Comparison of ENCODE assay signal across 22 cellular contexts in the genomic region with DNA sequence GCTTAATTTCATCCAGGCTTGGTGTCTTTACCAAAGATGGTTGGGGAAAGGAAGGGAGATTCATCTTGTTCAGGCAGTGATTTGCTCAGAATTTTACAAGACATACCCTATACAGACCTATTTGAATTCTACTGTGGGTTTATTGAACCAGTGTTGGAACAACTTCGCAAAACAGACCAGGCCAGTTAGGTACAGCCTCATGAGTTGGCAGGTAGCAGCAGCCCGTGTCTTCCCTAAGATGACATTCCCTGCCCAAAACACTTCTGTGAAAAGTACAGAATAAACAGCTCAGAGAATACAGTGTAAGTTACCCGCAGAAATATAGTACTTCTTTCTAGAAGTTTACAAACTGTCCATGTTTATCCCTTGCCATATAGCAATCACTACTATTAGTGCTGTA.
DNase-seq lines count a peak whose midpoint lies in the region; ATAC-seq, FAIRE-seq and TF ChIP-seq lines count a peak whose summit lies in the region.
"Had no signal": no experiment of that assay in that cellular context is flagged by ENCODE, and none has a peak within 500 bp of the region (broad histone marks: within the 10 kb centered on the region; RNA-seq: fewer than 3 reads in every experiment).

No MANE protein-coding gene starts in this region.

- H3K27me3 ChIP-seq in ACC112 (ENCODE audit: insufficient read depth, low read length) (no peaks in the 10 kb centered on the region), sigmoid colon (no peaks in the 10 kb centered on the region)
- H3K27me3 ChIP-seq: breast epithelium, suprapubic skin had no signal

- intact Hi-C loops in sigmoid colon (cut with DNase I), result loop anchor here (5.0 kb wide), 1 partner anchor 120 kb away; a partner anchor contains a TSS

- no peak for ATAC-seq in A549
- no peak for ATAC-seq in omental fat pad (ENCODE audit: low FRiP score)
- ATAC-seq in natural killer cell treated with Interleukin-12 subunit alpha and Interleukin-12 subunit beta and Interleukin-15 and Interleukin-18, amount 100 ng/mL, for 72 hours, result no peak
- ATAC-seq in HG03520 (IDR thresholded peaks at IDR 0.05; ENCODE audit: unreplicated experiment), result no peak
- ATAC-seq: GM12878, natural killer cell had no signal

- H3K79me2 ChIP-seq in ACC112 (ENCODE audit: control insufficient read depth, insufficient read depth, low read length, unreplicated experiment), result peaks cover 3% of the 10 kb centered on the region

- TF ChIP-seq EP300 in A549 (IDR thresholded peaks at IDR 0.05) (no peak), sigmoid colon (IDR thresholded peaks at IDR 0.05) (no peak)

- no peak for TF ChIP-seq RAD21 in A549 (conservative IDR thresholded peaks at IDR 0.05 in 1 of 2, IDR thresholded peaks at IDR 0.05 in 1 of 2)

- peaks cover 40% of the 10 kb centered on the region for H3K36me3 ChIP-seq in ACC112 (ENCODE audit: insufficient read depth, low read length)
- H3K36me3 ChIP-seq in sigmoid colon, result peaks cover 5 to 83% (median 19%) of the 10 kb centered on the region in 4 donors
- H3K36me3 ChIP-seq: breast epithelium had no signal

- FAIRE-seq in A549 (lab: Jason Lieb, UNC), result no peak
- FAIRE-seq: GM12878, TTC549 had no signal

- peak overlapping the region; percentile 55; the same call in 2 of the 3 replicates for H3K4me2 ChIP-seq in A549
- H3K4me2 ChIP-seq: KMS-11 had no signal

- no peak for TF ChIP-seq POLR2A in A549 (IDR thresholded peaks at IDR 0.05; ENCODE audit: low read length)
- TF ChIP-seq POLR2A in sigmoid colon (IDR thresholded peaks at IDR 0.05), result no peak

- DNase-seq in A549 (ENCODE audit: low read depth in 1 of 2, low spot score in 1 of 2), result no peak
- no peak for DNase-seq in chondrocyte (ENCODE audit: low spot score)
- no peak for DNase-seq in sigmoid colon
- no peak for DNase-seq in omental fat pad (ENCODE audit: low spot score)
- DNase-seq in natural killer cell treated with Interleukin-12 subunit alpha and Interleukin-12 subunit beta and Interleukin-15 and Interleukin-18, amount 100 ng/mL, for 72 hours (ENCODE audit: low spot score), result no peak
- DNase-seq: activated CD4-positive, alpha-beta T cell treated with anti-CD3 and anti-CD28 coated beads for 1 hour; activated CD8-positive, alpha-beta memory T cell treated with anti-CD3 and anti-CD28 coated beads for 24 hours; activated T-cell treated with anti-CD3 and anti-CD28 coated beads, Interleukin-2, amount 50 U/mL, for 24 hours; dermis blood vessel endothelial cell; MV-4-11; natural killer cell; OCI-M1; posterior cingulate gyrus; SW 1271 had no signal

- POLR2A ChIA-PET in A549 (lab: Yijun Ruan, JAX), result no interaction called here

- peak overlapping the region; percentile 89 for H3K27ac Mint-ChIP-seq in chondrocyte (ENCODE audit: unreplicated experiment)
- peak overlapping the region in 1 of 2 donors; percentile 66 for H3K27ac Mint-ChIP-seq in natural killer cell treated with Interleukin-12 subunit alpha and Interleukin-12 subunit beta and Interleukin-15 and Interleukin-18, amount 100 ng/mL, for 72 hours

- H3K4me3 Mint-ChIP-seq in chondrocyte (ENCODE audit: unreplicated experiment), result no peak overlapping the region
- no peak overlapping the region for H3K4me3 Mint-ChIP-seq in natural killer cell treated with Interleukin-12 subunit alpha and Interleukin-12 subunit beta and Interleukin-15 and Interleukin-18, amount 100 ng/mL, for 72 hours
- H3K4me3 Mint-ChIP-seq: activated T-cell treated with anti-CD3 and anti-CD28 coated beads, Interleukin-2, amount 50 U/mL, for 24 hours; natural killer cell had no signal

- peaks cover 17% of the 10 kb centered on the region for H3K36me3 Mint-ChIP-seq in chondrocyte (ENCODE audit: low read depth)
- peaks cover 23% of the 10 kb centered on the region for H3K36me3 Mint-ChIP-seq in natural killer cell treated with Interleukin-12 subunit alpha and Interleukin-12 subunit beta and Interleukin-15 and Interleukin-18, amount 100 ng/mL, for 72 hours

- no peak overlapping the region for H3K4me3 ChIP-seq in A549
- H3K4me3 ChIP-seq in ACC112 (ENCODE audit: low read depth, low read length), result no peak overlapping the region
- H3K4me3 ChIP-seq in sigmoid colon, result no peak overlapping the region
- H3K4me3 ChIP-seq: breast epithelium, GM12878, HAP-1, suprapubic skin had no signal

- peaks cover 27% of the 10 kb centered on the region for H3K4me1 ChIP-seq in A549
- peaks cover 24% of the 10 kb centered on the region for H3K4me1 ChIP-seq in ACC112 (ENCODE audit: control insufficient read depth, insufficient read depth, low read length, unreplicated experiment)
- H3K4me1 ChIP-seq in sigmoid colon, result peaks cover 0 to 33% (median 23%) of the 10 kb centered on the region in 4 donors
- H3K4me1 ChIP-seq: breast epithelium had no signal

- H3K4me1 Mint-ChIP-seq in chondrocyte (ENCODE audit: low read depth), result peaks cover 38% of the 10 kb centered on the region
- H3K4me1 Mint-ChIP-seq in natural killer cell treated with Interleukin-12 subunit alpha and Interleukin-12 subunit beta and Interleukin-15 and Interleukin-18, amount 100 ng/mL, for 72 hours (ENCODE audit: low read depth in 2 of 2), result peaks cover 17 to 23% of the 10 kb centered on the region in 2 donors

- no peaks in the 10 kb centered on the region for H3K27me3 Mint-ChIP-seq in chondrocyte (ENCODE audit: low read depth)
- no peaks in the 10 kb centered on the region for H3K27me3 Mint-ChIP-seq in natural killer cell treated with Interleukin-12 subunit alpha and Interleukin-12 subunit beta and Interleukin-15 and Interleukin-18, amount 100 ng/mL, for 72 hours
- H3K27me3 Mint-ChIP-seq: activated T-cell treated with anti-CD3 and anti-CD28 coated beads, Interleukin-2, amount 50 U/mL, for 24 hours had no signal

- H3K9me3 Mint-ChIP-seq in chondrocyte (ENCODE audit: low read depth), result no peaks in the 10 kb centered on the region
- H3K9me3 Mint-ChIP-seq in natural killer cell treated with Interleukin-12 subunit alpha and Interleukin-12 subunit beta and Interleukin-15 and Interleukin-18, amount 100 ng/mL, for 72 hours, result no peaks in the 10 kb centered on the region
- H3K9me3 Mint-ChIP-seq: activated T-cell treated with anti-CD3 and anti-CD28 coated beads, Interleukin-2, amount 50 U/mL, for 24 hours; natural killer cell had no signal

- H3K9me3 ChIP-seq in A549 (no peaks in the 10 kb centered on the region), sigmoid colon (no peaks in the 10 kb centered on the region)
- H3K9me3 ChIP-seq: breast epithelium, HAP-1, suprapubic skin had no signal

- no peak for TF ChIP-seq CTCF in A549 (IDR thresholded peaks at IDR 0.05)
- no peak for TF ChIP-seq CTCF in chondrocyte (IDR thresholded peaks at IDR 0.05)
- no peak for TF ChIP-seq CTCF in sigmoid colon (IDR thresholded peaks at IDR 0.05)
- no peak for TF ChIP-seq CTCF in omental fat pad (IDR thresholded peaks at IDR 0.05)

- WGBS in A549 (ENCODE audit: missing lambda C conversion rate), result 77% methylated on average over 3 of the region's 3 CpGs
- 89 to 94% methylated on average over 3 of the region's 3 CpGs for WGBS in sigmoid colon, 2 donors

- H3K27ac ChIP-seq in A549 (peak overlapping the region in 1 of 2 experiments; percentile 45; a peak in 3 of 6 replicates), ACC112 (ENCODE audit: low read depth, low read length) (peak overlapping the region; percentile 67), sigmoid colon (peak overlapping the region in 3 of 4 donors; percentile 44 to 65 (median 51))
- H3K27ac ChIP-seq: breast epithelium, KMS-11, suprapubic skin had no signal

- CTCF ChIA-PET in A549 (lab: Yijun Ruan, JAX), result interaction anchor here (0.5 to 1.1 kb wide), 2 partner anchors 37 to 53 kb away, joined by 3 read pairs; no protein-coding TSS in a partner anchor

- no peak overlapping the region for H2AFZ ChIP-seq in ACC112 (ENCODE audit: low read length, unreplicated experiment)

TF ChIP-seq in A549, 52 proteins besides CTCF, POLR2A, EP300 and RAD21:
- TF ChIP-seq MAFK (IDR thresholded peaks at IDR 0.05; ENCODE audit: partially characterized antibody), result no peak
TF ChIP-seq in A549: peak in this region for 0.
